In the genomic region with DNA sequence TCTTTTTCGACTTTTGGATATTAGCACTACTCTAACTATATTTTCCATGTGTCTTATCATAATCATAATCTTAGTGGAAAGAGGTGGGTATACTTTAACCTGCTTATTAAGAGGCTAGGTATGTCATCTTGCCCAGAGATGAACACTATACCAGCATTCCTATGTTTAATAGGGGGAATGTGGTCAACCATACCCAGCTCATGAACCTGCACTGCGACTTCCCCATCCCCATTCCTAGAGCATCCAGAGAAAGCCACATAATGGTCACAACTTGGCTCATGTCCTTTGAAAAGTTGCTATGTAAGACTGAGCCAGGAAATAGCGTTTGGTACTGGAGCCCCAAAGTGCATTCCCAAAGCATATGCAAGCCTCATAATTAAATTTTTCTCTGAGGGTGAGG, we compare ENCODE assay signal across 15 cellular contexts. TPM values are rescaled to one million over a fixed set of nuclear protein-coding genes. Genes with fewer than 3 reads are reported as not detected.
DNase-seq lines count a peak whose midpoint lies in the region; ATAC-seq and TF ChIP-seq lines count a peak whose summit lies in the region.
"Had no signal": no experiment of that assay in that cellular context is flagged by ENCODE, and none has a peak within 500 bp of the region (broad histone marks: within the 10 kb centered on the region; RNA-seq: fewer than 3 reads in every experiment).

No MANE protein-coding gene starts in this region.

- no peak overlapping the region for H3K4me3 Mint-ChIP-seq in progenitor cell of endocrine pancreas (ENCODE audit: low read depth)
- H3K4me3 Mint-ChIP-seq: CD8-positive, alpha-beta T cell had no signal

- peak; percentile 30; the same call in 2 of the 3 replicates for ATAC-seq in RWPE2 (ENCODE audit: low read depth)
- ATAC-seq: CD8-positive, alpha-beta T cell had no signal

- H3K4me3 ChIP-seq in BLaER1 (no peak overlapping the region), RWPE2 (ENCODE audit: severe bottlenecking) (no peak overlapping the region)

- no peaks in the 10 kb centered on the region for H3K9me3 ChIP-seq in BLaER1
- no peaks in the 10 kb centered on the region for H3K9me3 ChIP-seq in RWPE2 (ENCODE audit: severe bottlenecking)

- H3K9me3 Mint-ChIP-seq in progenitor cell of endocrine pancreas (ENCODE audit: low read depth) = no peaks in the 10 kb centered on the region
- H3K9me3 Mint-ChIP-seq: CD8-positive, alpha-beta T cell had no signal

- H3K9ac ChIP-seq in BLaER1 = no peak overlapping the region

- TF ChIP-seq CTCF in RWPE2 (IDR thresholded peaks at IDR 0.05; ENCODE audit: poor library complexity, severe bottlenecking) = no peak
- no peak for TF ChIP-seq CTCF in progenitor cell of endocrine pancreas (IDR thresholded peaks at IDR 0.05; ENCODE audit: unreplicated experiment)

- DNase-seq in H4 (ENCODE audit: low spot score) (peak; percentile 41), RWPE2 (ENCODE audit: low spot score) (no peak), myocyte (ENCODE audit: low read depth) (peak; percentile 74), progenitor cell of endocrine pancreas (ENCODE audit: low spot score, unreplicated experiment) (no peak)
- no peak for DNase-seq in stimulated activated CD4-positive, alpha-beta T cell treated with anti-CD3 and anti-CD28 coated beads, Interleukin-4, amount 100 ng/mL, for 24 hours
- DNase-seq in activated CD8-positive, alpha-beta memory T cell treated with anti-CD3 and anti-CD28 coated beads, Interleukin-2, amount 50 U/mL, for 48 hours = no peak
- DNase-seq in activated T-cell treated with anti-CD3 and anti-CD28 coated beads, Interleukin-2, amount 50 U/mL, for 48 hours = no peak
- DNase-seq: CD8-positive, alpha-beta T cell; KBM-7; NCI-H1092; NCI-H345; NCI-H526 treated with DMSO at 0.1 percent for 48 hours; OCI-M1; Right ventricle myocardium superior had no signal

- H3K27me3 ChIP-seq in BLaER1 = no peaks in the 10 kb centered on the region
- no peaks in the 10 kb centered on the region for H3K27me3 ChIP-seq in RWPE2 (ENCODE audit: insufficient read depth, poor library complexity, severe bottlenecking)

- peaks cover 19% of the 10 kb centered on the region for H3K4me1 Mint-ChIP-seq in progenitor cell of endocrine pancreas (ENCODE audit: low read depth)

- H3K36me3 Mint-ChIP-seq in progenitor cell of endocrine pancreas (ENCODE audit: insufficient read depth) = no peaks in the 10 kb centered on the region
- H3K36me3 Mint-ChIP-seq: CD8-positive, alpha-beta T cell had no signal

- H4K20me1 ChIP-seq in BLaER1 = no peaks in the 10 kb centered on the region

- H3K4me1 ChIP-seq in BLaER1 = peaks cover 53% of the 10 kb centered on the region
- peaks cover 26% of the 10 kb centered on the region for H3K4me1 ChIP-seq in RWPE2 (ENCODE audit: insufficient read depth, poor library complexity, severe bottlenecking)

- no peak overlapping the region for H3K27ac Mint-ChIP-seq in progenitor cell of endocrine pancreas
- H3K27ac Mint-ChIP-seq: CD8-positive, alpha-beta T cell had no signal

- H3K36me3 ChIP-seq in BLaER1 (no peaks in the 10 kb centered on the region), RWPE2 (ENCODE audit: low read depth) (no peaks in the 10 kb centered on the region; the same call in 1 of the 2 replicates)

- H3K27me3 Mint-ChIP-seq in progenitor cell of endocrine pancreas = no peaks in the 10 kb centered on the region

- peak overlapping the region; percentile 55; the same call in 1 of the 2 replicates for H3K27ac ChIP-seq in BLaER1
- H3K27ac ChIP-seq in RWPE2 (ENCODE audit: poor library complexity, severe bottlenecking) = no peak overlapping the region

- H3K4me2 ChIP-seq in BLaER1 = peak overlapping the region; percentile 81

RNA-seq across cellular contexts. Expression of a gene that starts 55.2 kb away (rescaled TPM):
- total RNA-seq in H4 (2014; rRNA removed; shearing (Covaris generic)) = 0.43 and 0.84 TPM in 2 replicates
- 6.0 and 10.5 TPM in 2 replicates for total RNA-seq in myocyte
- polyA plus RNA-seq in myocyte (2012) = 1.3 TPM
- total RNA-seq in progenitor cell of endocrine pancreas = 15.9 and 18.7 TPM in 2 replicates

Comparison
In these comparisons a context has a peak if more than half of its experiments do, and no peak if none do; other contexts are left out.
1. DNase-seq: peak in H4 (single experiment) and myocyte (single experiment); none in RWPE2 (single experiment), stimulated activated CD4-positive, alpha-beta T cell treated with anti-CD3 and anti-CD28 coated beads, Interleukin-4, amount 100 ng/mL, for 24 hours (single experiment), activated CD8-positive, alpha-beta memory T cell treated with anti-CD3 and anti-CD28 coated beads, Interleukin-2, amount 50 U/mL, for 48 hours (single experiment), progenitor cell of endocrine pancreas (single experiment) and activated T-cell treated with anti-CD3 and anti-CD28 coated beads, Interleukin-2, amount 50 U/mL, for 48 hours (0 of 2).